ENCODE assay signal across 7 cellular contexts in genomic region chr22:38398181-38398608, GRCh38.
DNase-seq lines count a peak whose midpoint lies in the region; ATAC-seq and TF ChIP-seq lines count a peak whose summit lies in the region.
"Not testable (repeated sequence)": the region's sequence is repeated elsewhere in the genome, so short reads cannot be mapped to it uniquely, and the experiment has no call there.

No MANE protein-coding gene starts in this region.

- H3K9me3 ChIP-seq in iPS-18a (ENCODE audit: control insufficient read depth, low read depth, low read length) = not testable (repeated sequence)

- intact Hi-C loops in posterior cingulate gyrus (cut with DNase I) = not testable (repeated sequence)

- DNase-seq in NCI-H2171 treated with DMSO at 0.1 percent for 48 hours (lab: John Stamatoyannopoulos, UW) = peak; percentile 34
- peak; percentile 60 for DNase-seq in activated CD4-positive, alpha-beta T cell treated with anti-CD3 and anti-CD28 coated beads for 48 hours
- peak; percentile 37 for DNase-seq in choroid plexus epithelial cell (ENCODE audit: low read depth)
- peak in 7 of 10 donors; percentile 51 to 91 (median 72) for DNase-seq in posterior cingulate gyrus

- not testable (repeated sequence) for H3K36me3 ChIP-seq in iPS-18a (ENCODE audit: control insufficient read depth, low read depth, low read length)

- peaks cover 54% of the 10 kb centered on the region for H3K4me1 ChIP-seq in iPS-18a (ENCODE audit: control insufficient read depth, low read depth, low read length)

- peak overlapping the region; percentile 72 for H3K4me3 ChIP-seq in choroid plexus epithelial cell (ENCODE audit: low read depth, low read length)
- peak overlapping the region; percentile 84 for H3K4me3 ChIP-seq in iPS-18a (ENCODE audit: low read length)

- not testable (repeated sequence) for H3K27me3 ChIP-seq in iPS-18a (ENCODE audit: control insufficient read depth, insufficient read depth, low read length)

- peak overlapping the region; percentile 87 for H3K9ac ChIP-seq in iPS-18a (ENCODE audit: low read length)

- ATAC-seq in GM18502 (IDR thresholded peaks at IDR 0.05; ENCODE audit: poor library complexity, unreplicated experiment) = peak; percentile 30
- ATAC-seq in HG02943 (IDR thresholded peaks at IDR 0.05; ENCODE audit: low read depth, unreplicated experiment) = peak; percentile 18

- not testable (repeated sequence) for TF ChIP-seq CTCF in choroid plexus epithelial cell (conservative IDR thresholded peaks at IDR 0.05; ENCODE audit: low read depth, low read length)

- H3K27ac ChIP-seq in iPS-18a (ENCODE audit: low read length) = not testable (repeated sequence)
